Comparison of ENCODE assay signal across 26 cellular contexts in genomic region chr11:133999355-133999754, GRCh38. TPM values are rescaled to one million over a fixed set of nuclear protein-coding genes. Genes with fewer than 3 reads are reported as not detected.
"Had no signal": no experiment of that assay in that cellular context is flagged by ENCODE, and none has a peak within 500 bp of the region (broad histone marks: within the 10 kb centered on the region; RNA-seq: fewer than 3 reads in every experiment).

No MANE protein-coding gene starts in this region.

- H3K4me1 Mint-ChIP-seq: central memory CD8-positive, alpha-beta T cell had no signal

- H3K4me3 ChIP-seq: breast epithelium, lower lobe of right lung, transverse colon, vagina had no signal

- H3K4me3 Mint-ChIP-seq: activated CD4-positive, alpha-beta memory T cell treated with anti-CD3 and anti-CD28 coated beads for 36 hours; activated naive CD4-positive, alpha-beta T cell treated with anti-CD3 and anti-CD28 coated beads for 36 hours; activated naive CD8-positive, alpha-beta T cell treated with anti-CD3 and anti-CD28 coated beads, Interleukin-2, amount 10 ng/mL, durations not matched to agents 7 days and 5 days; central memory CD8-positive, alpha-beta T cell; effector memory CD8-positive, alpha-beta T cell; naive B cell; stimulated activated memory B cell treated with anti-CD40 and anti-IgM and Interleukin-4, amounts not matched to agents 10 μg/mL and 1 μg/mL and 100 μg/mL, for 72 hours had no signal

- H3K27ac Mint-ChIP-seq: activated CD4-positive, alpha-beta memory T cell treated with anti-CD3 and anti-CD28 coated beads for 36 hours; activated naive CD4-positive, alpha-beta T cell treated with anti-CD3 and anti-CD28 coated beads for 36 hours; activated naive CD8-positive, alpha-beta T cell treated with anti-CD3 and anti-CD28 coated beads, Interleukin-2, amount 10 ng/mL, durations not matched to agents 7 days and 5 days; effector memory CD8-positive, alpha-beta T cell; naive B cell; stimulated activated memory B cell treated with anti-CD40 and anti-IgM and Interleukin-4, amounts not matched to agents 10 μg/mL and 1 μg/mL and 100 μg/mL, for 72 hours had no signal

- ATAC-seq: effector memory CD8-positive, alpha-beta T cell; esophagus mucosa; left lobe of liver; lower lobe of right lung; sciatic nerve; stimulated activated memory B cell treated with anti-CD40 and anti-IgM and Interleukin-4, amounts not matched to agents 10 μg/mL and 1 μg/mL and 100 μg/mL, for 72 hours had no signal

- H3K27me3 ChIP-seq: transverse colon, vagina had no signal

- H3K9me3 Mint-ChIP-seq: activated CD4-positive, alpha-beta memory T cell treated with anti-CD3 and anti-CD28 coated beads for 36 hours; activated naive CD4-positive, alpha-beta T cell treated with anti-CD3 and anti-CD28 coated beads for 36 hours; activated naive CD8-positive, alpha-beta T cell treated with anti-CD3 and anti-CD28 coated beads, Interleukin-2, amount 10 ng/mL, durations not matched to agents 7 days and 5 days; central memory CD8-positive, alpha-beta T cell; effector memory CD8-positive, alpha-beta T cell had no signal

- H3K36me3 Mint-ChIP-seq: activated CD4-positive, alpha-beta memory T cell treated with anti-CD3 and anti-CD28 coated beads for 36 hours; activated naive CD8-positive, alpha-beta T cell treated with anti-CD3 and anti-CD28 coated beads, Interleukin-2, amount 10 ng/mL, durations not matched to agents 7 days and 5 days; naive B cell; stimulated activated memory B cell treated with anti-CD40 and anti-IgM and Interleukin-4, amounts not matched to agents 10 μg/mL and 1 μg/mL and 100 μg/mL, for 72 hours had no signal

- FAIRE-seq: colon, endothelial cell of umbilical vein, kidney, small intestine had no signal

- H3K27ac ChIP-seq: breast epithelium, lower lobe of right lung, transverse colon, vagina had no signal

- H3K9me3 ChIP-seq: breast epithelium, lower lobe of right lung, transverse colon, vagina had no signal

- H3K4me1 ChIP-seq: breast epithelium, lower lobe of right lung had no signal

- DNase-seq: activated CD4-positive, alpha-beta memory T cell treated with anti-CD3 and anti-CD28 coated beads for 36 hours; activated CD4-positive, alpha-beta T cell treated with anti-CD3 and anti-CD28 coated beads for 48 hours; activated effector memory CD4-positive, alpha-beta T cell treated with Interleukin-2 at 50 U/mL for 16 hours; activated naive CD4-positive, alpha-beta T cell treated with anti-CD3 and anti-CD28 coated beads for 36 hours; activated naive CD8-positive, alpha-beta T cell treated with anti-CD3 and anti-CD28 coated beads, Interleukin-2, amount 10 ng/mL, durations not matched to agents 7 days and 5 days; activated T-cell treated with anti-CD3 and anti-CD28 coated beads, Interleukin-2, amount 50 U/mL, for 48 hours; amniotic stem cell; effector memory CD8-positive, alpha-beta T cell; foreskin melanocyte; kidney; lower lobe of right lung; naive B cell; occipital lobe; small intestine; stimulated activated CD4-positive, alpha-beta T cell treated with anti-CD3 and anti-CD28 coated beads, Interleukin-15, amount 100 ng/mL, for 24 hours; transverse colon had no signal

- H3K36me3 ChIP-seq: breast epithelium, lower lobe of right lung, transverse colon, vagina had no signal

- H3K27me3 Mint-ChIP-seq: activated naive CD8-positive, alpha-beta T cell treated with anti-CD3 and anti-CD28 coated beads, Interleukin-2, amount 10 ng/mL, durations not matched to agents 7 days and 5 days had no signal

RNA-seq across cellular contexts. Expression of gene IGSF9B, which starts 42.6 kb away (rescaled TPM):
- total RNA-seq: dermis microvascular lymphatic vessel endothelial cell had no signal
